ENCODE assay signal across 10 cellular contexts in genomic region chr13:110562696-110563462, GRCh38. TPM values are rescaled to one million over a fixed set of nuclear protein-coding genes. Genes with fewer than 3 reads are reported as not detected.
A peak's percentile ranks its signal among the peaks of the same experiment; 100 is the strongest.
DNase-seq lines count a peak whose midpoint lies in the region; ATAC-seq, FAIRE-seq and TF ChIP-seq lines count a peak whose summit lies in the region.
"Had no signal": no experiment of that assay in that cellular context is flagged by ENCODE, and none has a peak within 500 bp of the region (broad histone marks: within the 10 kb centered on the region; RNA-seq: fewer than 3 reads in every experiment).

No MANE protein-coding gene starts in this region.

- ATAC-seq in activated CD8-positive, alpha-beta memory T cell treated with anti-CD3 and anti-CD28 coated beads, Interleukin-2, amount 10 ng/mL, durations not matched to agents 7 days and 5 days: no peak
- ATAC-seq in GM12878: no peak
- no peak for ATAC-seq in HG03108 (IDR thresholded peaks at IDR 0.05; ENCODE audit: unreplicated experiment)
- ATAC-seq in GM18867 (IDR thresholded peaks at IDR 0.05; ENCODE audit: unreplicated experiment): no peak

- in situ Hi-C loops in GM12878 (cut with MboI): no loop called here

- peak overlapping the region in 1 of 2 experiments; percentile 9 for H3K14ac ChIP-seq in mesenchymal stem cell (ENCODE audit: low read length in 2 of 2)

- TF ChIP-seq POLR2A in GM12878 (IDR thresholded peaks at IDR 0.05; ENCODE audit: low read depth, low read length) (no peak), thyroid gland (IDR thresholded peaks at IDR 0.05) (peak in 1 of 2 donors; percentile 29)

- H3K4me2 ChIP-seq in GM12878 (ENCODE audit: control insufficient read depth, insufficient read depth) (peak overlapping the region; percentile 85), mesenchymal stem cell (ENCODE audit: low read length, poor library complexity, severe bottlenecking) (no peak overlapping the region)

- H2BK15ac ChIP-seq in mesenchymal stem cell (ENCODE audit: low read depth, poor library complexity, severe bottlenecking): peak overlapping the region; percentile 6

- TF ChIP-seq EP300 in GM12878 (IDR thresholded peaks at IDR 0.05; ENCODE audit: borderline replicate concordance in 1 of 2, control insufficient read depth in 1 of 2, low read depth in 2 of 2, low read length in 2 of 2): no peak

- no TSS peak for BruUV-seq in GM12878 (replicated peaks; lab: Mats Ljungman, UMichigan)

- no peak overlapping the region for H3K27ac ChIP-seq in GM12878 (ENCODE audit: control insufficient read depth, insufficient read depth)
- H3K27ac ChIP-seq in mesenchymal stem cell (ENCODE audit: low read length, poor library complexity, severe bottlenecking): no peak overlapping the region
- peak overlapping the region in 1 of 3 donors; percentile 98 for H3K27ac ChIP-seq in thyroid gland

- H2BK120ac ChIP-seq in mesenchymal stem cell (ENCODE audit: low read depth, low read length): no peak overlapping the region

- RAD21 ChIA-PET in GM12878 (lab: Charles Lee; ENCODE audit: unreplicated experiment): interaction anchor here (0.6 to 2.2 kb wide), 5 partner anchors 24 to 358 kb away, joined by 3 to 9 read pairs (median 7); no protein-coding TSS in a partner anchor

- no peak overlapping the region for H2AFZ ChIP-seq in GM12878 (ENCODE audit: control insufficient read depth, low read depth, low read length)
- H2AFZ ChIP-seq in mesenchymal stem cell (ENCODE audit: low read depth, low read length): no peak overlapping the region

- peaks cover 5% of the 10 kb centered on the region for H3K79me1 ChIP-seq in mesenchymal stem cell (replicated peaks; ENCODE audit: low read length, poor library complexity, severe bottlenecking)

- TF ChIP-seq CTCF in GM12878 (IDR thresholded peaks at IDR 0.05 in 2 of 3, conservative IDR thresholded peaks at IDR 0.05 in 1 of 3; ENCODE audit: control insufficient read depth in 2 of 3, extremely low read depth in 1 of 3, insufficient read depth in 1 of 3, low read depth in 3 of 3, low read length in 3 of 3) (no peak), thyroid gland (IDR thresholded peaks at IDR 0.05) (no peak)

- H3K9ac ChIP-seq in GM12878 (ENCODE audit: control insufficient read depth, insufficient read depth, low read length) (peak overlapping the region; percentile 18), mesenchymal stem cell (ENCODE audit: low read length) (peak overlapping the region; percentile 90)

- H3K9me3 ChIP-seq in GM12878 (replicated peaks; ENCODE audit: control insufficient read depth, insufficient read depth, low read length) (no peaks in the 10 kb centered on the region), mesenchymal stem cell (ENCODE audit: control insufficient read depth, low read length) (no peaks in the 10 kb centered on the region), thyroid gland (no peaks in the 10 kb centered on the region)

- H3K4ac ChIP-seq in mesenchymal stem cell (ENCODE audit: low read depth in 1 of 2, low read length in 2 of 2): no peak overlapping the region

- SMC1A ChIA-PET in GM12878 (lab: Charles Lee; ENCODE audit: uncharacterized antibody, unreplicated experiment): interaction anchor here (0.9 to 2.2 kb wide), 8 partner anchors 25 to 109 kb away, joined by 3 to 9 read pairs (median 4); partner anchors contain the start of gene NAXD

- H3K36me3 ChIP-seq in GM12878 (ENCODE audit: control insufficient read depth in 2 of 2, insufficient read depth in 2 of 2, low read length in 1 of 2) (no peaks in the 10 kb centered on the region), mesenchymal stem cell (ENCODE audit: control insufficient read depth in 1 of 2, insufficient read depth in 2 of 2, low read depth in 1 of 2, low read length in 2 of 2) (no peaks in the 10 kb centered on the region), thyroid gland (no peaks in the 10 kb centered on the region)

- no peak overlapping the region for H4K8ac ChIP-seq in mesenchymal stem cell (ENCODE audit: low read length)

- peaks cover 4% of the 10 kb centered on the region for H3K36me3 Mint-ChIP-seq in activated CD8-positive, alpha-beta memory T cell treated with anti-CD3 and anti-CD28 coated beads, Interleukin-2, amount 10 ng/mL, durations not matched to agents 7 days and 5 days

- H3K27ac Mint-ChIP-seq in activated CD8-positive, alpha-beta memory T cell treated with anti-CD3 and anti-CD28 coated beads, Interleukin-2, amount 10 ng/mL, durations not matched to agents 7 days and 5 days: no peak overlapping the region

- no peak overlapping the region for H4K91ac ChIP-seq in mesenchymal stem cell (ENCODE audit: low read length)

- peak overlapping the region; percentile 2 to 67 for H3K18ac ChIP-seq in mesenchymal stem cell (ENCODE audit: low read depth in 1 of 2, low read length in 2 of 2)

- POLR2A ChIA-PET in GM12878 (lab: Charles Lee): interaction anchor here (0.6 to 1.9 kb wide), 4 partner anchors 23 to 209 kb away, joined by 3 to 8 read pairs (median 6); no protein-coding TSS in a partner anchor

- no peak overlapping the region for H2BK5ac ChIP-seq in mesenchymal stem cell (ENCODE audit: low read depth, low read length, poor library complexity, severe bottlenecking)

- peaks cover 4% of the 10 kb centered on the region; the same call in 1 of the 2 replicates for H3K79me2 ChIP-seq in GM12878 (ENCODE audit: control insufficient read depth, insufficient read depth, low read length)

- FAIRE-seq in GM12878 (lab: Jason Lieb, UNC): no peak

- H3K4me1 ChIP-seq in GM12878 (ENCODE audit: control insufficient read depth, insufficient read depth, low read length): peaks cover 2% of the 10 kb centered on the region
- H3K4me1 ChIP-seq in mesenchymal stem cell (ENCODE audit: control insufficient read depth, insufficient read depth, low read depth, low read length): peaks cover 10% of the 10 kb centered on the region
- H3K4me1 ChIP-seq in thyroid gland: peaks cover 44 to 53% of the 10 kb centered on the region in 2 donors

- DNase-seq in activated CD8-positive, alpha-beta memory T cell treated with anti-CD3 and anti-CD28 coated beads, Interleukin-2, amount 10 ng/mL, durations not matched to agents 7 days and 5 days: no peak
- no peak for DNase-seq in activated CD8-positive, alpha-beta memory T cell treated with anti-CD3 and anti-CD28 coated beads, Interleukin-2, amount 50 U/mL, for 4 hours
- no peak for DNase-seq in GM12878 (ENCODE audit: low read depth, low spot score)
- no peak for DNase-seq in mesenchymal stem cell
- peak in 1 of 2 donors; percentile 47 for DNase-seq in thyroid gland
- no peak for DNase-seq in NCI-H345 (lab: John Stamatoyannopoulos, UW)
- DNase-seq: COR-L47, NCI-H2029 had no signal

- H3K4me1 Mint-ChIP-seq in activated CD8-positive, alpha-beta memory T cell treated with anti-CD3 and anti-CD28 coated beads, Interleukin-2, amount 10 ng/mL, durations not matched to agents 7 days and 5 days: peaks cover 29% of the 10 kb centered on the region

- CTCF ChIA-PET in activated CD8-positive, alpha-beta memory T cell treated with anti-CD3 and anti-CD28 coated beads, Interleukin-2, amount 10 ng/mL, durations not matched to agents 7 days and 5 days (lab: Charles Lee): interaction anchor here (1.3 to 1.8 kb wide), 4 partner anchors 31 to 353 kb away, joined by 3 to 6 read pairs (median 4); no protein-coding TSS in a partner anchor
- CTCF ChIA-PET in GM12878 (lab: Yijun Ruan, JAX): interaction anchor here (0.6 to 2.9 kb wide), 8 partner anchors 13 to 202 kb away, joined by 3 to 19 read pairs (median 4); no protein-coding TSS in a partner anchor

- H3K23ac ChIP-seq in mesenchymal stem cell (ENCODE audit: low read length in 2 of 2): no peak overlapping the region

- intact Hi-C loops in GM12878 (cut with micrococcal nuclease; ENCODE audit: unreplicated experiment): loop anchor here (5.0 to 10.0 kb wide), 2 partner anchors 91 to 428 kb away; no protein-coding TSS in a partner anchor
- intact Hi-C loops in thyroid gland (cut with DNase I): loop anchor here (2.0 to 10.0 kb wide), 2 partner anchors 34 to 58 kb away; no protein-coding TSS in a partner anchor

- H3K27me3 ChIP-seq in GM12878 (replicated peaks in 1 of 2; ENCODE audit: control insufficient read depth in 2 of 2, insufficient read depth in 2 of 2, low read length in 1 of 2): no peaks in the 10 kb centered on the region
- H3K27me3 ChIP-seq in mesenchymal stem cell (ENCODE audit: control insufficient read depth in 1 of 2, insufficient read depth in 1 of 2, low read length in 2 of 2): no peaks in the 10 kb centered on the region
- no peaks in the 10 kb centered on the region for H3K27me3 ChIP-seq in thyroid gland

- H2BK12ac ChIP-seq in mesenchymal stem cell (ENCODE audit: low read length in 2 of 2): peak overlapping the region in 1 of 2 experiments; percentile 29

- no peak overlapping the region for H2AK5ac ChIP-seq in mesenchymal stem cell (ENCODE audit: low read length, severe bottlenecking)

- H3K4me3 ChIP-seq in GM12878 (peak overlapping the region; percentile 89), mesenchymal stem cell (ENCODE audit: insufficient read depth in 1 of 2, low read depth in 1 of 2, low read length in 2 of 2) (peak overlapping the region in 1 of 2 experiments; percentile 92), thyroid gland (replicated peaks in 1 of 3) (peak overlapping the region in 2 of 3 donors; percentile 38 to 74)

- no peaks in the 10 kb centered on the region for H4K20me1 ChIP-seq in GM12878 (ENCODE audit: control insufficient read depth, insufficient read depth)

- WGBS in GM12878 (ENCODE audit: insufficient coverage, insufficient replicate concordance, low lambda C conversion rate, missing lambda C conversion rate): 87% methylated on average over 17 of the region's 17 CpGs
- 91% methylated on average over 17 of the region's 17 CpGs for WGBS in mesenchymal stem cell
- 71 to 93% methylated on average over 17 of the region's 17 CpGs for WGBS in thyroid gland, 2 donors

- H3K9me3 Mint-ChIP-seq in activated CD8-positive, alpha-beta memory T cell treated with anti-CD3 and anti-CD28 coated beads, Interleukin-2, amount 10 ng/mL, durations not matched to agents 7 days and 5 days (ENCODE audit: low read depth): no peaks in the 10 kb centered on the region

- TF ChIP-seq RAD21 in GM12878 (IDR thresholded peaks at IDR 0.05; ENCODE audit: insufficient read depth, low read depth, low read length): no peak

- peaks cover 58% of the 10 kb centered on the region for H3K27me3 Mint-ChIP-seq in activated CD8-positive, alpha-beta memory T cell treated with anti-CD3 and anti-CD28 coated beads, Interleukin-2, amount 10 ng/mL, durations not matched to agents 7 days and 5 days

- H3K4me3 Mint-ChIP-seq in activated CD8-positive, alpha-beta memory T cell treated with anti-CD3 and anti-CD28 coated beads, Interleukin-2, amount 10 ng/mL, durations not matched to agents 7 days and 5 days: peak overlapping the region; percentile 86

RNA-seq across cellular contexts. Expression of gene RAB20, which starts 1.4 kb away (rescaled TPM):
- total RNA-seq in activated CD8-positive, alpha-beta memory T cell treated with anti-CD3 and anti-CD28 coated beads, Interleukin-2, amount 10 ng/mL, durations not matched to agents 7 days and 5 days: 1 to 10 TPM; 1.1 to 3.8 TPM
- total RNA-seq in GM12878 (2013; cell fraction: nucleolus; rRNA removed): 24.9 and 25.2 TPM in 2 replicates
- total RNA-seq in GM12878 (2014; rRNA removed) (14.6 and 18.2 TPM in 2 replicates), GM12878 (2014; rRNA removed; fragmentation: Illumina TruSeq; extraction: Trizol) (7.8 and 8.7 TPM in 2 replicates), GM12878 (2021) (13.1 and 13.6 TPM in 2 replicates), thyroid gland (10 to 100 TPM; 21.0 to 60.5 (median 43.5) TPM)
- 12.5 TPM for polyA plus RNA-seq in GM12878 (2011; ENCODE audit: low read depth)
- polyA plus RNA-seq in GM12878 (2011; rRNA removed) (24.8 and 33.1 TPM in 2 replicates), GM12878 (2014; fragmentation: Illumina TruSeq; extraction: Trizol) (5.0 and 7.2 TPM in 2 replicates), GM12878 (2014; fragmentation: Nextera tagmentation; extraction: Ambion mirVana) (1 to 10 TPM in 1 of 2 experiments, under 1 TPM in 1; 0.48 to 2.1 TPM), GM12878 (2014; rRNA removed) (14.7 and 14.8 TPM in 2 replicates), GM12878 (2016; fragmentation: Nextera tagmentation; extraction: Ambion mirVana) (10 to 100 TPM in 1 of 2 experiments, 1 to 10 TPM in 1; 8.4 to 10.6 TPM)
- polyA plus RNA-seq in GM12878 (2011; cell fraction: cytosol; rRNA removed): 39.6 and 42.9 TPM in 2 replicates
- 20.8 and 21.8 TPM in 2 replicates for polyA plus RNA-seq in GM12878 (2011; cell fraction: nucleus; rRNA removed)
- polyA plus RNA-seq in GM12878 (2012): 19.4 and 23.2 TPM in 2 replicates
- 17.3 and 23.7 TPM in 2 replicates for polyA minus RNA-seq in GM12878 (2011; rRNA and poly(A)+ RNA removed)
- 8.3 and 8.4 TPM in 2 replicates for polyA minus RNA-seq in GM12878 (2011; cell fraction: cytosol; rRNA and poly(A)+ RNA removed)
- 5.3 and 8.8 TPM in 2 replicates for polyA minus RNA-seq in GM12878 (2011; cell fraction: nucleus; rRNA and poly(A)+ RNA removed)
- polyA plus RNA-seq in mesenchymal stem cell (2013, experiment 1 of 2): 5.1 TPM
- 5.2 TPM for polyA plus RNA-seq in mesenchymal stem cell (2013, experiment 2 of 2)

RNA-seq across cellular contexts. Expression of gene NAXD, which starts 52.5 kb away (rescaled TPM):
- 10 to 100 TPM; 26.3 to 29.5 TPM for total RNA-seq in activated CD8-positive, alpha-beta memory T cell treated with anti-CD3 and anti-CD28 coated beads, Interleukin-2, amount 10 ng/mL, durations not matched to agents 7 days and 5 days
- 25.4 and 28.9 TPM in 2 replicates for total RNA-seq in GM12878 (2013; cell fraction: nucleolus; rRNA removed)
- 16.9 and 18.2 TPM in 2 replicates for total RNA-seq in GM12878 (2014; rRNA removed)
- total RNA-seq in GM12878 (2014; rRNA removed; fragmentation: Illumina TruSeq; extraction: Trizol): 16.1 and 16.6 TPM in 2 replicates
- total RNA-seq in GM12878 (2021): 30.0 and 30.2 TPM in 2 replicates
- polyA plus RNA-seq in GM12878 (2011; ENCODE audit: low read depth): 19.1 TPM
- 29.3 and 36.2 TPM in 2 replicates for polyA plus RNA-seq in GM12878 (2011; rRNA removed)
- 45.5 and 48.5 TPM in 2 replicates for polyA plus RNA-seq in GM12878 (2011; cell fraction: cytosol; rRNA removed)
- 114 and 132 TPM in 2 replicates for polyA plus RNA-seq in GM12878 (2011; cell fraction: nucleus; rRNA removed)
- 28.7 and 29.0 TPM in 2 replicates for polyA plus RNA-seq in GM12878 (2012)
- 12.8 and 18.2 TPM in 2 replicates for polyA plus RNA-seq in GM12878 (2014; fragmentation: Illumina TruSeq; extraction: Trizol)
- 1 to 10 TPM; 1.5 to 5.0 TPM for polyA plus RNA-seq in GM12878 (2014; fragmentation: Nextera tagmentation; extraction: Ambion mirVana)
- 29.3 and 30.3 TPM in 2 replicates for polyA plus RNA-seq in GM12878 (2014; rRNA removed)
- 10 to 100 TPM; 32.4 to 33.5 TPM for polyA plus RNA-seq in GM12878 (2016; fragmentation: Nextera tagmentation; extraction: Ambion mirVana)
- 23.6 and 25.9 TPM in 2 replicates for polyA minus RNA-seq in GM12878 (2011; rRNA and poly(A)+ RNA removed)
- polyA minus RNA-seq in GM12878 (2011; cell fraction: cytosol; rRNA and poly(A)+ RNA removed): 7.1 and 8.9 TPM in 2 replicates
- polyA minus RNA-seq in GM12878 (2011; cell fraction: nucleus; rRNA and poly(A)+ RNA removed): 14.1 and 18.4 TPM in 2 replicates
- 17.1 TPM for polyA plus RNA-seq in mesenchymal stem cell (2013, experiment 1 of 2)
- polyA plus RNA-seq in mesenchymal stem cell (2013, experiment 2 of 2): 17.1 TPM
- 10 to 100 TPM; 38.2 to 46.6 (median 42.8) TPM for total RNA-seq in thyroid gland
